ENCODE assay signal across 1 cellular context in the genomic region with DNA sequence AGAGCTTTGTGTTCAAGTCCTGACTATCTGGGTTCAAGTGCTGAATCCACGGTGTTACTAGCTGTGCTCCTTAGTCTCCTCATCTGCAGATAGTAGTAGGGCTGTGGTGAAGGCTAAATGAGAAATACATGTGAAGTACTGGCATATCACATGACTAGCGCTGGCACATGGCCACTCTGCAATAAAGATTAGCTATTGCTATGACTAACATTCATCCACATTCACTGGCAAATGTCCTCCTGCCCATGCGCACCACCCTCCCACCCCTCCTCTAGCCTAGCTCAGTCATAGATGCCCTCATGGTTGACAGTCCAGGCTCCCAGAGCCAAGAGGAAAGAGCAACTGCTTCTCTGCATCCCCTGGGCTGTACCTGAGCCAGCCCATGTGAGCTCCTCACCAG.
TF ChIP-seq lines count a peak whose summit lies in the region.

No MANE protein-coding gene starts in this region.

TF ChIP-seq in K562, 482 proteins besides CTCF, POLR2A, EP300 and RAD21:
- TF ChIP-seq CEBPZ (IDR thresholded peaks at IDR 0.05; ENCODE audit: borderline replicate concordance, low read depth, low read length), result no peak
- TF ChIP-seq SNIP1 (IDR thresholded peaks at IDR 0.05; ENCODE audit: low read depth), result no peak
- no peak for TF ChIP-seq POLR2AphosphoS2 (IDR thresholded peaks at IDR 0.05; ENCODE audit: low read length)
- TF ChIP-seq, protein P1, sequence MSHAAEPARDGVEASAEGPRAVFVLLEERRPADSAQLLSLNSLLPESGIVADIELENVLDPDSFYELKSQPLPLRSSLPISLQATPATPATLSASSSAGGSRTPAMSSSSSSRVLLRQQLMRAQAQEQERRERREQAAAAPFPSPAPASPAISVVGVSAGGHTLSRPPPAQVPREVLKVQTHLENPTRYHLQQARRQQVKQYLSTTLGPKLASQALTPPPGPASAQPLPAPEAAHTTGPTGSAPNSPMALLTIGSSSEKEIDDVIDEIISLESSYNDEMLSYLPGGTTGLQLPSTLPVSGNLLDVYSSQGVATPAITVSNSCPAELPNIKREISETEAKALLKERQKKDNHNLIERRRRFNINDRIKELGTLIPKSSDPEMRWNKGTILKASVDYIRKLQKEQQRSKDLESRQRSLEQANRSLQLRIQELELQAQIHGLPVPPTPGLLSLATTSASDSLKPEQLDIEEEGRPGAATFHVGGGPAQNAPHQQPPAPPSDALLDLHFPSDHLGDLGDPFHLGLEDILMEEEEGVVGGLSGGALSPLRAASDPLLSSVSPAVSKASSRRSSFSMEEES (CRISPR knock-in tag; IDR thresholded peaks at IDR 0.05), result peak; percentile 66
- TF ChIP-seq, protein P2, sequence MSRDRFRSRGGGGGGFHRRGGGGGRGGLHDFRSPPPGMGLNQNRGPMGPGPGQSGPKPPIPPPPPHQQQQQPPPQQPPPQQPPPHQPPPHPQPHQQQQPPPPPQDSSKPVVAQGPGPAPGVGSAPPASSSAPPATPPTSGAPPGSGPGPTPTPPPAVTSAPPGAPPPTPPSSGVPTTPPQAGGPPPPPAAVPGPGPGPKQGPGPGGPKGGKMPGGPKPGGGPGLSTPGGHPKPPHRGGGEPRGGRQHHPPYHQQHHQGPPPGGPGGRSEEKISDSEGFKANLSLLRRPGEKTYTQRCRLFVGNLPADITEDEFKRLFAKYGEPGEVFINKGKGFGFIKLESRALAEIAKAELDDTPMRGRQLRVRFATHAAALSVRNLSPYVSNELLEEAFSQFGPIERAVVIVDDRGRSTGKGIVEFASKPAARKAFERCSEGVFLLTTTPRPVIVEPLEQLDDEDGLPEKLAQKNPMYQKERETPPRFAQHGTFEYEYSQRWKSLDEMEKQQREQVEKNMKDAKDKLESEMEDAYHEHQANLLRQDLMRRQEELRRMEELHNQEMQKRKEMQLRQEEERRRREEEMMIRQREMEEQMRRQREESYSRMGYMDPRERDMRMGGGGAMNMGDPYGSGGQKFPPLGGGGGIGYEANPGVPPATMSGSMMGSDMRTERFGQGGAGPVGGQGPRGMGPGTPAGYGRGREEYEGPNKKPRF (IDR thresholded peaks at IDR 0.05; ENCODE audit: low read depth, low read length), result no peak
- no peak for TF ChIP-seq PHB (CRISPR knock-in tag; IDR thresholded peaks at IDR 0.05)
- no peak for TF ChIP-seq PURB (CRISPR knock-in tag; IDR thresholded peaks at IDR 0.05; ENCODE audit: low read depth)
- TF ChIP-seq PHTF2 (CRISPR knock-in tag; IDR thresholded peaks at IDR 0.05), result no peak
- TF ChIP-seq ZNF175 (CRISPR knock-in tag; IDR thresholded peaks at IDR 0.05; ENCODE audit: low read depth), result no peak
- peak; percentile 34 to 42; a peak in 1 of 4 replicates for TF ChIP-seq NRF1 (conservative IDR thresholded peaks at IDR 0.05 in 1 of 2, IDR thresholded peaks at IDR 0.05 in 1 of 2)
- no peak for TF ChIP-seq HES1 (IDR thresholded peaks at IDR 0.05; ENCODE audit: low read depth)
- TF ChIP-seq NEUROD1 (IDR thresholded peaks at IDR 0.05; ENCODE audit: borderline replicate concordance, low read depth, low read length, partially characterized antibody), result no peak
- no peak for TF ChIP-seq SIRT6 (IDR thresholded peaks at IDR 0.05; ENCODE audit: low read depth, low read length)
- TF ChIP-seq PHF8 (IDR thresholded peaks at IDR 0.05; ENCODE audit: borderline replicate concordance, low read length), result no peak
- TF ChIP-seq MIER1 (IDR thresholded peaks at IDR 0.05; ENCODE audit: low read depth), result no peak
- TF ChIP-seq NFATC3 (IDR thresholded peaks at IDR 0.05), result no peak
